21 cellular contexts compared by ENCODE assay signal in genomic region chr11:117121176-117121575, GRCh38.
"Had no signal": no experiment of that assay in that cellular context is flagged by ENCODE, and none has a peak within 500 bp of the region (broad histone marks: within the 10 kb centered on the region; RNA-seq: fewer than 3 reads in every experiment).

No MANE protein-coding gene starts in this region.

- H3K27ac ChIP-seq: heart left ventricle, psoas muscle, right lobe of liver, spleen, thoracic aorta, transverse colon had no signal

- ATAC-seq: heart left ventricle; left colon; left ventricle myocardium superior; psoas muscle; right lobe of liver; stimulated activated naive B cell treated with anti-CD40 and anti-IgM and Interleukin-4, amounts not matched to agents 10 μg/mL and 1 μg/mL and 100 μg/mL, for 72 hours; stimulated activated naive CD8-positive, alpha-beta T cell treated with anti-CD3 and anti-CD28 coated beads, Interleukin-15, amount 100 ng/mL, for 72 hours had no signal

- H3K9me3 ChIP-seq: heart left ventricle, psoas muscle, right lobe of liver, spleen, thoracic aorta, transverse colon had no signal

- FAIRE-seq: colon had no signal

- H3K4me1 ChIP-seq: heart left ventricle, psoas muscle, right lobe of liver, spleen, transverse colon had no signal

- H3K36me3 ChIP-seq: heart left ventricle, right lobe of liver, spleen, thoracic aorta, transverse colon had no signal

- H3K27me3 ChIP-seq: heart left ventricle, right lobe of liver, spleen, transverse colon had no signal

- DNase-seq: dermis blood vessel endothelial cell; foreskin melanocyte; heart left ventricle; hippocampal formation; left colon; left ventricle myocardium superior; mesenchymal stem cell; naive B cell; occipital lobe; psoas muscle; retina; right lobe of liver; stimulated activated CD4-positive, alpha-beta T cell treated with anti-CD3 and anti-CD28 coated beads, Interleukin-2, amount 100 ng/mL, for 24 hours; stimulated activated CD4-positive, alpha-beta T cell treated with anti-CD3 and anti-CD28 coated beads, Interleukin-4, amount 100 ng/mL, for 4 hours; stimulated activated naive B cell treated with anti-CD40 and anti-IgM and Interleukin-4, amounts not matched to agents 10 μg/mL and 1 μg/mL and 100 μg/mL, for 72 hours; stimulated activated naive CD8-positive, alpha-beta T cell treated with anti-CD3 and anti-CD28 coated beads, Interleukin-15, amount 100 ng/mL, for 72 hours; transverse colon had no signal

- H3K4me3 ChIP-seq: heart left ventricle, lung, psoas muscle, right lobe of liver, spleen, thoracic aorta, transverse colon had no signal
